9 cellular contexts compared by ENCODE assay signal in genomic region chr11:64036081-64037026, GRCh38. TPM values are rescaled to one million over a fixed set of nuclear protein-coding genes. Genes with fewer than 3 reads are reported as not detected.
DNase-seq lines count a peak whose midpoint lies in the region; ATAC-seq, FAIRE-seq and TF ChIP-seq lines count a peak whose summit lies in the region.
"Had no signal": no experiment of that assay in that cellular context is flagged by ENCODE, and none has a peak within 500 bp of the region (broad histone marks: within the 10 kb centered on the region; RNA-seq: fewer than 3 reads in every experiment).

No MANE protein-coding gene starts in this region.

- H3K4me1 ChIP-seq in GM23338 (ENCODE audit: insufficient read depth), result peaks cover 27% of the 10 kb centered on the region; the same call in 1 of the 2 replicates
- no peaks in the 10 kb centered on the region for H3K4me1 ChIP-seq in RWPE2 (ENCODE audit: insufficient read depth, poor library complexity, severe bottlenecking)
- H3K4me1 ChIP-seq in pancreas, result no peaks in the 10 kb centered on the region

- H3K9me3 Mint-ChIP-seq in GM23338, result peaks cover 3% of the 10 kb centered on the region; the same call in 2 of the 3 replicates
- H3K9me3 Mint-ChIP-seq: naive B cell had no signal

- 2% methylated on average over 77 to 85 of the region's 85 CpGs for WGBS in pancreas, 2 donors

- peak overlapping the region; percentile 43; the same call in 1 of the 2 replicates for H2AFZ ChIP-seq in GM23338

- peaks cover 20% of the 10 kb centered on the region for H3K4me1 Mint-ChIP-seq in GM23338

- intact Hi-C loops in pancreas (cut with DNase I), result no loop called here

- TF ChIP-seq CTCF in GM23338 (conservative IDR thresholded peaks at IDR 0.05; ENCODE audit: low read depth in 2 of 2) (0 out of 4 replicates have a peak, but pooled peaks of 1 of the 2 experiments have one; percentile 0), RWPE2 (IDR thresholded peaks at IDR 0.05; ENCODE audit: poor library complexity, severe bottlenecking) (no peak), pancreas (IDR thresholded peaks at IDR 0.05) (no peak)

- FAIRE-seq in frontal cortex (lab: Jason Lieb, UNC), result no peak
- no peak for FAIRE-seq in pancreas (lab: Jason Lieb, UNC)

- peak; percentile 54 for DNase-seq in GM23338 (ENCODE audit: low spot score)
- no peak for DNase-seq in RWPE2 (ENCODE audit: low spot score)
- peak; percentile 67 to 68 for DNase-seq in frontal cortex (ENCODE audit: low spot score in 2 of 2)
- DNase-seq in pancreas, result peak in 3 of 6 donors; percentile 29 to 81 (median 69)
- DNase-seq in NCI-H187 (lab: John Stamatoyannopoulos, UW), result no peak
- DNase-seq in HuH-7.5 (ENCODE audit: low spot score), result no peak
- DNase-seq in mucosa of gallbladder (ENCODE audit: low spot score), result no peak
- DNase-seq: naive B cell had no signal

- 0 out of 2 replicates have a peak, but pooled peaks cover 14% of the 10 kb centered on the region for H3F3A ChIP-seq in GM23338 (replicated peaks; ENCODE audit: low read depth)

- H3K4me3 ChIP-seq in GM23338, result peak overlapping the region; percentile 75
- H3K4me3 ChIP-seq in RWPE2 (ENCODE audit: severe bottlenecking), result no peak overlapping the region
- peak overlapping the region in 3 of 4 donors; percentile 11 to 47 (median 41) for H3K4me3 ChIP-seq in pancreas

- peaks cover 96% of the 10 kb centered on the region for H3K27me3 ChIP-seq in GM23338 (ENCODE audit: insufficient read depth)
- peaks cover 40% of the 10 kb centered on the region for H3K27me3 ChIP-seq in RWPE2 (ENCODE audit: insufficient read depth, poor library complexity, severe bottlenecking)
- no peaks in the 10 kb centered on the region for H3K27me3 ChIP-seq in pancreas

- H3K79me2 ChIP-seq in GM23338 (replicated peaks; ENCODE audit: insufficient read depth), result no peaks in the 10 kb centered on the region

- H3K27me3 Mint-ChIP-seq in GM23338 (ENCODE audit: insufficient read depth, low read depth, poor library complexity), result peaks cover 79% of the 10 kb centered on the region

- H3K4me3 Mint-ChIP-seq in GM23338, result peak overlapping the region; percentile 44; the same call in 2 of the 3 replicates

- H3K27ac Mint-ChIP-seq in GM23338, result no peak overlapping the region
- H3K27ac Mint-ChIP-seq: naive B cell had no signal

- H3K36me3 ChIP-seq in GM23338 (ENCODE audit: insufficient read depth), result no peaks in the 10 kb centered on the region
- no peaks in the 10 kb centered on the region for H3K36me3 ChIP-seq in RWPE2 (ENCODE audit: low read depth)
- H3K36me3 ChIP-seq in pancreas, result no peaks in the 10 kb centered on the region

- ATAC-seq in GM23338 (peak; percentile 20), RWPE2 (ENCODE audit: low read depth) (peak; percentile 49; the same call in 2 of the 3 replicates), pancreas (peak; percentile 41 to 68 (median 60)), HG02981 (IDR thresholded peaks at IDR 0.05; ENCODE audit: unreplicated experiment) (no peak)

- no peaks in the 10 kb centered on the region for H3K36me3 Mint-ChIP-seq in GM23338 (ENCODE audit: low read depth)

- H3K9me3 ChIP-seq in RWPE2 (ENCODE audit: severe bottlenecking) (no peaks in the 10 kb centered on the region), pancreas (no peaks in the 10 kb centered on the region)

- H3K9me2 ChIP-seq in GM23338 (ENCODE audit: insufficient read depth), result no peaks in the 10 kb centered on the region

- H3K4me2 ChIP-seq in GM23338, result peak overlapping the region; percentile 95

- no peak overlapping the region for H3K27ac ChIP-seq in GM23338 (ENCODE audit: low read depth)
- no peak overlapping the region for H3K27ac ChIP-seq in RWPE2 (ENCODE audit: poor library complexity, severe bottlenecking)
- H3K27ac ChIP-seq in pancreas, result no peak overlapping the region

- no peaks in the 10 kb centered on the region; the same call in 1 of the 2 replicates for H4K20me1 ChIP-seq in GM23338 (replicated peaks; ENCODE audit: insufficient read depth)

TF ChIP-seq in GM23338, 12 proteins besides CTCF, POLR2A, EP300 and RAD21:
- TF ChIP-seq STAT1 (IDR thresholded peaks at IDR 0.05; ENCODE audit: unreplicated experiment) (no peak), EZH2 (IDR thresholded peaks at IDR 0.05; ENCODE audit: low read depth, unreplicated experiment) (peak; percentile 45)

RNA-seq across cellular contexts. Expression of gene FLRT1, which starts 0.6 kb away (rescaled TPM):
- total RNA-seq in GM23338 (2014; rRNA removed; shearing (Covaris generic)), result 0.54 and 1.1 TPM in 2 replicates
- polyA plus RNA-seq in GM23338 (2016; fragmentation: Nextera tagmentation; extraction: Ambion mirVana) (0.40 and 0.76 TPM in 2 replicates), pancreas (under 1 TPM; 0.27 to 0.87 TPM)
- total RNA-seq in frontal cortex (4.5 TPM), pancreas (under 1 TPM; 0.04 to 0.31 (median 0.15) TPM), mucosa of gallbladder (3.8 TPM)

RNA-seq across cellular contexts. Expression of gene OTUB1, which starts 50.1 kb away (rescaled TPM):
- 94.7 and 122 TPM in 2 replicates for total RNA-seq in GM23338 (2014; rRNA removed; shearing (Covaris generic))
- polyA plus RNA-seq in GM23338 (2016; fragmentation: Nextera tagmentation; extraction: Ambion mirVana) (193 and 207 TPM in 2 replicates), pancreas (10 to 100 TPM; 42.4 to 57.8 TPM)
- total RNA-seq in frontal cortex (31.4 TPM), pancreas (10 to 100 TPM; 15.2 to 32.0 (median 24.4) TPM), mucosa of gallbladder (72.4 TPM)

Comparison
In these comparisons a context has a peak if more than half of its experiments do, and no peak if none do; other contexts are left out.
1. DNase-seq: peak in GM23338 (single experiment) and frontal cortex (2 of 2); none in RWPE2 (single experiment), NCI-H187 (0 of 2), HuH-7.5 (single experiment) and mucosa of gallbladder (single experiment).